27 cellular contexts compared by ENCODE assay signal in genomic region chr22:49885881-49886280, GRCh38. TPM values are rescaled to one million over a fixed set of nuclear protein-coding genes. Genes with fewer than 3 reads are reported as not detected.
A peak's percentile ranks its signal among the peaks of the same experiment; 100 is the strongest.
DNase-seq lines count a peak whose midpoint lies in the region; ATAC-seq, FAIRE-seq and TF ChIP-seq lines count a peak whose summit lies in the region.
"Had no signal": no experiment of that assay in that cellular context is flagged by ENCODE, and none has a peak within 500 bp of the region (broad histone marks: within the 10 kb centered on the region; RNA-seq: fewer than 3 reads in every experiment).

No MANE protein-coding gene starts in this region.

- CTCF ChIA-PET in activated CD4-positive, alpha-beta memory T cell treated with anti-CD3 and anti-CD28 coated beads for 36 hours (lab: Charles Lee): no interaction called here
- CTCF ChIA-PET in activated CD4-positive, alpha-beta memory T cell treated with anti-CD3 and anti-CD28 coated beads, Interleukin-2, amount 10 ng/mL, durations not matched to agents 7 days and 5 days (lab: Charles Lee): no interaction called here
- CTCF ChIA-PET in HepG2 (lab: Yijun Ruan, JAX; ENCODE audit: low intra/inter-chr PET ratio, low total read pairs): no interaction called here

- TF ChIP-seq POLR2A in HepG2 (IDR thresholded peaks at IDR 0.05; ENCODE audit: insufficient read depth in 1 of 2, low read depth in 2 of 2, low read length in 2 of 2) (no peak), right lobe of liver (IDR thresholded peaks at IDR 0.05) (no peak)

- H3K4me1 ChIP-seq in HepG2 (ENCODE audit: insufficient read depth, low read length) (no peaks in the 10 kb centered on the region), right lobe of liver (no peaks in the 10 kb centered on the region), upper lobe of right lung (no peaks in the 10 kb centered on the region)
- H3K4me1 ChIP-seq: A549, BE2C had no signal

- H3K27me3 ChIP-seq in HepG2 (ENCODE audit: control insufficient read depth in 1 of 2, insufficient read depth in 2 of 2, low read length in 2 of 2): no peaks in the 10 kb centered on the region
- H3K27me3 ChIP-seq in right lobe of liver: no peaks in the 10 kb centered on the region
- H3K27me3 ChIP-seq in upper lobe of right lung: no peaks in the 10 kb centered on the region
- H3K27me3 ChIP-seq: BE2C; BLaER1 treated with 17β-estradiol and CSF1 and Interleukin-3, amounts not matched to agents 10 nM and 100 nM had no signal

- peaks cover 46% of the 10 kb centered on the region for H3K36me3 Mint-ChIP-seq in activated CD4-positive, alpha-beta memory T cell treated with anti-CD3 and anti-CD28 coated beads for 36 hours
- H3K36me3 Mint-ChIP-seq in activated CD4-positive, alpha-beta memory T cell treated with anti-CD3 and anti-CD28 coated beads, Interleukin-2, amount 10 ng/mL, durations not matched to agents 7 days and 5 days (ENCODE audit: low read depth): peaks cover 75% of the 10 kb centered on the region

- H3K36me3 ChIP-seq in HepG2 (replicated peaks in 1 of 2; ENCODE audit: control insufficient read depth in 1 of 2, insufficient read depth in 2 of 2, low read length in 2 of 2): peaks cover 20 to 54% of the 10 kb centered on the region in 2 experiments
- peaks cover 0 to 16% (median 0%) of the 10 kb centered on the region in 4 donors for H3K36me3 ChIP-seq in right lobe of liver
- peaks cover 40% of the 10 kb centered on the region for H3K36me3 ChIP-seq in upper lobe of right lung

- H3K4me3 ChIP-seq in HepG2 (replicated peaks in 1 of 3; ENCODE audit: insufficient read depth in 1 of 3, low read depth in 2 of 3, low read length in 3 of 3) (no peak overlapping the region), right lobe of liver (no peak overlapping the region), upper lobe of right lung (no peak overlapping the region)
- H3K4me3 ChIP-seq: A549; BLaER1 treated with 17β-estradiol and CSF1 and Interleukin-3, amounts not matched to agents 10 nM and 100 nM; GM12878; GM23248 had no signal

- no peak overlapping the region for H3K27ac Mint-ChIP-seq in activated CD4-positive, alpha-beta memory T cell treated with anti-CD3 and anti-CD28 coated beads for 36 hours
- H3K27ac Mint-ChIP-seq in activated CD4-positive, alpha-beta memory T cell treated with anti-CD3 and anti-CD28 coated beads, Interleukin-2, amount 10 ng/mL, durations not matched to agents 7 days and 5 days: no peak overlapping the region
- H3K27ac Mint-ChIP-seq: CD14-positive monocyte; CD4-positive, alpha-beta T cell had no signal

- peaks cover 19% of the 10 kb centered on the region for H3K79me2 ChIP-seq in HepG2 (ENCODE audit: insufficient read depth, low read length)

- H3K4me1 Mint-ChIP-seq in activated CD4-positive, alpha-beta memory T cell treated with anti-CD3 and anti-CD28 coated beads for 36 hours (ENCODE audit: low read depth): peaks cover 17% of the 10 kb centered on the region
- peaks cover 18% of the 10 kb centered on the region for H3K4me1 Mint-ChIP-seq in activated CD4-positive, alpha-beta memory T cell treated with anti-CD3 and anti-CD28 coated beads, Interleukin-2, amount 10 ng/mL, durations not matched to agents 7 days and 5 days

- H4K20me1 ChIP-seq in HepG2 (ENCODE audit: insufficient read depth, low read length): no peaks in the 10 kb centered on the region

- no peak overlapping the region for H3K9ac ChIP-seq in HepG2 (ENCODE audit: insufficient read depth, low read depth, low read length)
- H3K9ac ChIP-seq: BLaER1 treated with 17β-estradiol and CSF1 and Interleukin-3, amounts not matched to agents 10 nM and 100 nM; GM23248 had no signal

- H2AFZ ChIP-seq in HepG2 (ENCODE audit: low read length): no peak overlapping the region
- H2AFZ ChIP-seq: GM23248 had no signal

- no peaks in the 10 kb centered on the region for H3K9me3 Mint-ChIP-seq in activated CD4-positive, alpha-beta memory T cell treated with anti-CD3 and anti-CD28 coated beads for 36 hours
- H3K9me3 Mint-ChIP-seq in activated CD4-positive, alpha-beta memory T cell treated with anti-CD3 and anti-CD28 coated beads, Interleukin-2, amount 10 ng/mL, durations not matched to agents 7 days and 5 days: peaks cover 4% of the 10 kb centered on the region
- H3K9me3 Mint-ChIP-seq: CD4-positive, alpha-beta T cell had no signal

- ATAC-seq in HepG2: no peak
- ATAC-seq in right lobe of liver: no peak
- ATAC-seq in upper lobe of right lung: no peak
- ATAC-seq: A549, GM12878 had no signal

- H3K27me3 Mint-ChIP-seq in activated CD4-positive, alpha-beta memory T cell treated with anti-CD3 and anti-CD28 coated beads for 36 hours: no peaks in the 10 kb centered on the region
- H3K27me3 Mint-ChIP-seq in activated CD4-positive, alpha-beta memory T cell treated with anti-CD3 and anti-CD28 coated beads, Interleukin-2, amount 10 ng/mL, durations not matched to agents 7 days and 5 days: no peaks in the 10 kb centered on the region
- H3K27me3 Mint-ChIP-seq: CD4-positive, alpha-beta T cell; CD8-positive, alpha-beta memory T cell had no signal

- H3K4me2 ChIP-seq in HepG2 (ENCODE audit: low read depth, low read length): no peak overlapping the region
- H3K4me2 ChIP-seq: A549; BLaER1 treated with 17β-estradiol and CSF1 and Interleukin-3, amounts not matched to agents 10 nM and 100 nM had no signal

- intact Hi-C loops in activated CD4-positive, alpha-beta memory T cell treated with anti-CD3 and anti-CD28 coated beads for 36 hours (cut with micrococcal nuclease): no loop called here
- intact Hi-C loops in HepG2 (cut with micrococcal nuclease; ENCODE audit: unreplicated experiment) (no loop called here), right lobe of liver (cut with DNase I) (no loop called here), upper lobe of right lung (cut with DNase I) (no loop called here)

- H3K4me3 Mint-ChIP-seq in activated CD4-positive, alpha-beta memory T cell treated with anti-CD3 and anti-CD28 coated beads for 36 hours: no peak overlapping the region
- H3K4me3 Mint-ChIP-seq in activated CD4-positive, alpha-beta memory T cell treated with anti-CD3 and anti-CD28 coated beads, Interleukin-2, amount 10 ng/mL, durations not matched to agents 7 days and 5 days: no peak overlapping the region
- H3K4me3 Mint-ChIP-seq: CD14-positive monocyte; CD4-positive, alpha-beta T cell; CD8-positive, alpha-beta memory T cell had no signal

- 96% methylated on average over 35 of the region's 35 CpGs for WGBS in HepG2 (ENCODE audit: low lambda C conversion rate)
- 100% methylated on average over 10 of the region's 35 CpGs for WGBS in right lobe of liver (ENCODE audit: insufficient coverage, low coverage, low lambda C conversion rate, missing lambda C conversion rate)

- no peak for FAIRE-seq in HepG2 (lab: Jason Lieb, UNC)
- FAIRE-seq: A549, D721Med, GM12878, GM19239, H1 had no signal

- POLR2A ChIA-PET in activated CD4-positive, alpha-beta memory T cell treated with anti-CD3 and anti-CD28 coated beads for 36 hours (lab: Charles Lee): no interaction called here
- POLR2A ChIA-PET in activated CD4-positive, alpha-beta memory T cell treated with anti-CD3 and anti-CD28 coated beads, Interleukin-2, amount 10 ng/mL, durations not matched to agents 7 days and 5 days (lab: Charles Lee): no interaction called here
- POLR2A ChIA-PET in HepG2 (lab: Yijun Ruan, JAX): no interaction called here

- H3K27ac ChIP-seq in HepG2 (ENCODE audit: extremely low read length, insufficient read depth, low read length) (no peak overlapping the region), right lobe of liver (no peak overlapping the region), upper lobe of right lung (no peak overlapping the region)
- H3K27ac ChIP-seq: 22Rv1; A549; BLaER1 treated with 17β-estradiol and CSF1 and Interleukin-3, amounts not matched to agents 10 nM and 100 nM; GM23248 had no signal

- TF ChIP-seq EP300 in HepG2 (IDR thresholded peaks at IDR 0.05; ENCODE audit: low read depth in 2 of 2, low read length in 2 of 2) (no peak), HepG2 (CRISPR knock-in tag; IDR thresholded peaks at IDR 0.05; ENCODE audit: borderline replicate concordance) (no peak)

- no peak for TF ChIP-seq RAD21 in HepG2 (CRISPR knock-in tag; IDR thresholded peaks at IDR 0.05)

- DNase-seq in activated CD4-positive, alpha-beta memory T cell treated with anti-CD3 and anti-CD28 coated beads for 36 hours: peak; percentile 7
- no peak for DNase-seq in activated CD4-positive, alpha-beta memory T cell treated with anti-CD3 and anti-CD28 coated beads, Interleukin-2, amount 10 ng/mL, durations not matched to agents 7 days and 5 days
- DNase-seq in HepG2 (ENCODE audit: low spot score): no peak
- DNase-seq in right lobe of liver: no peak
- peak; percentile 46 for DNase-seq in upper lobe of right lung
- no peak for DNase-seq in NCI-H187 (lab: John Stamatoyannopoulos, UW)
- no peak for DNase-seq in activated naive CD4-positive, alpha-beta T cell (lab: John Stamatoyannopoulos, UW)
- DNase-seq: ACHN; AML-193; BE2C; CD4-positive, alpha-beta T cell; CD8-positive, alpha-beta memory T cell; DMS 273 treated with DMSO at 0.1 percent for 48 hours; DMS79; EL; GDM1; GM23248; H7; HCEC 1CT had no signal

- H3K9me3 ChIP-seq in HepG2 (ENCODE audit: low read length) (no peaks in the 10 kb centered on the region), right lobe of liver (peaks cover 0 to 4% (median 0%) of the 10 kb centered on the region in 4 donors), upper lobe of right lung (no peaks in the 10 kb centered on the region)
- H3K9me3 ChIP-seq: A549, BE2C had no signal

- in situ Hi-C loops in HepG2 (cut with HindIII; ENCODE audit: extremely low pct_ligation_motif_present, low pct_unique_long_range_greater_than_20kb): no loop called here

- TF ChIP-seq CTCF in HepG2 (CRISPR knock-in tag; IDR thresholded peaks at IDR 0.05): no peak
- no peak for TF ChIP-seq CTCF in right lobe of liver (IDR thresholded peaks at IDR 0.05)
- TF ChIP-seq CTCF in upper lobe of right lung (IDR thresholded peaks at IDR 0.05): no peak

- BruUV-seq in HepG2 (replicated peaks; lab: Mats Ljungman, UMichigan): no TSS peak

RNA-seq across cellular contexts. Expression of gene ZBED4, which starts 32.2 kb away (rescaled TPM):
- total RNA-seq in activated CD4-positive, alpha-beta memory T cell treated with anti-CD3 and anti-CD28 coated beads for 36 hours: 10 to 100 TPM; 18.4 TPM
- 10 to 100 TPM; 20.6 to 21.8 TPM for total RNA-seq in activated CD4-positive, alpha-beta memory T cell treated with anti-CD3 and anti-CD28 coated beads, Interleukin-2, amount 10 ng/mL, durations not matched to agents 7 days and 5 days
- total RNA-seq in HepG2 (2016; rRNA removed; fragmentation: Illumina TruSeq; extraction: Trizol): 9.6 and 11.9 TPM in 2 replicates
- 0.91 and 1.3 TPM in 2 replicates for total RNA-seq in HepG2 (2016; cell fraction: cytosol; rRNA removed; fragmentation: Illumina TruSeq; extraction: Trizol; ENCODE audit: low read depth)
- total RNA-seq in HepG2 (2016; cell fraction: insoluble cytoplasmic fraction; rRNA removed; fragmentation: Illumina TruSeq; extraction: Trizol): 9.6 and 9.7 TPM in 2 replicates
- total RNA-seq in HepG2 (2016; cell fraction: membrane; rRNA removed; fragmentation: Illumina TruSeq; extraction: Trizol): 5.5 TPM in 2 replicates
- total RNA-seq in HepG2 (2016; cell fraction: nucleus; rRNA removed; fragmentation: Illumina TruSeq; extraction: Trizol): 8.0 and 9.8 TPM in 2 replicates
- polyA plus RNA-seq in HepG2 (2011; rRNA removed): 5.4 and 6.0 TPM in 2 replicates
- polyA plus RNA-seq in HepG2 (2011; cell fraction: cytosol; rRNA removed): 4.8 and 5.6 TPM in 2 replicates
- polyA plus RNA-seq in HepG2 (2011; cell fraction: nucleus; rRNA removed): 9.9 and 11.1 TPM in 2 replicates
- polyA plus RNA-seq in HepG2 (2012): 9.9 and 11.2 TPM in 2 replicates
- polyA plus RNA-seq in HepG2 (2016; cell fraction: cytosol; fragmentation: Illumina TruSeq; extraction: Trizol; ENCODE audit: low read depth): 0.43 and 0.49 TPM in 2 replicates
- 9.0 and 10.5 TPM in 2 replicates for polyA plus RNA-seq in HepG2 (2016; cell fraction: insoluble cytoplasmic fraction; fragmentation: Illumina TruSeq; extraction: Trizol; ENCODE audit: low read depth)
- 2.4 and 2.7 TPM in 2 replicates for polyA plus RNA-seq in HepG2 (2016; cell fraction: membrane; fragmentation: Illumina TruSeq; extraction: Trizol; ENCODE audit: low read depth)
- polyA plus RNA-seq in HepG2 (2016; cell fraction: nucleus; fragmentation: Illumina TruSeq; extraction: Trizol; ENCODE audit: insufficient read depth, low read depth): 13.2 and 13.5 TPM in 2 replicates
- polyA minus RNA-seq in HepG2 (2011; rRNA and poly(A)+ RNA removed; ENCODE audit: low replicate concordance): 7.8 and 12.8 TPM in 2 replicates
- polyA minus RNA-seq in HepG2 (2011; cell fraction: cytosol; rRNA and poly(A)+ RNA removed): 8.8 and 10.3 TPM in 2 replicates
- 12.1 and 13.2 TPM in 2 replicates for polyA minus RNA-seq in HepG2 (2011; cell fraction: nucleus; rRNA and poly(A)+ RNA removed)
- total RNA-seq in right lobe of liver: 1 to 10 TPM; 4.1 to 9.3 (median 5.2) TPM
- total RNA-seq in upper lobe of right lung: 11.8 TPM

RNA-seq across cellular contexts. Expression of gene ALG12, which starts 32.4 kb away (rescaled TPM):
- 10 to 100 TPM; 12.4 to 13.8 TPM for total RNA-seq in activated CD4-positive, alpha-beta memory T cell treated with anti-CD3 and anti-CD28 coated beads for 36 hours
- total RNA-seq in activated CD4-positive, alpha-beta memory T cell treated with anti-CD3 and anti-CD28 coated beads, Interleukin-2, amount 10 ng/mL, durations not matched to agents 7 days and 5 days: 10 to 100 TPM; 14.7 to 20.6 TPM
- total RNA-seq in HepG2 (2016; rRNA removed; fragmentation: Illumina TruSeq; extraction: Trizol): 6.6 and 15.8 TPM in 2 replicates
- total RNA-seq in HepG2 (2016; cell fraction: cytosol; rRNA removed; fragmentation: Illumina TruSeq; extraction: Trizol; ENCODE audit: low read depth): 1.5 and 3.0 TPM in 2 replicates
- 6.8 and 15.6 TPM in 2 replicates for total RNA-seq in HepG2 (2016; cell fraction: insoluble cytoplasmic fraction; rRNA removed; fragmentation: Illumina TruSeq; extraction: Trizol)
- total RNA-seq in HepG2 (2016; cell fraction: membrane; rRNA removed; fragmentation: Illumina TruSeq; extraction: Trizol): 6.4 and 10.5 TPM in 2 replicates
- total RNA-seq in HepG2 (2016; cell fraction: nucleus; rRNA removed; fragmentation: Illumina TruSeq; extraction: Trizol): 10.6 and 14.2 TPM in 2 replicates
- polyA plus RNA-seq in HepG2 (2011; rRNA removed): 7.8 and 9.5 TPM in 2 replicates
- 5.9 and 6.1 TPM in 2 replicates for polyA plus RNA-seq in HepG2 (2011; cell fraction: cytosol; rRNA removed)
- polyA plus RNA-seq in HepG2 (2011; cell fraction: nucleus; rRNA removed): 25.1 and 26.7 TPM in 2 replicates
- 9.4 and 10.0 TPM in 2 replicates for polyA plus RNA-seq in HepG2 (2012)
- 2.9 and 3.3 TPM in 2 replicates for polyA plus RNA-seq in HepG2 (2016; cell fraction: cytosol; fragmentation: Illumina TruSeq; extraction: Trizol; ENCODE audit: low read depth)
- 6.1 and 6.8 TPM in 2 replicates for polyA plus RNA-seq in HepG2 (2016; cell fraction: insoluble cytoplasmic fraction; fragmentation: Illumina TruSeq; extraction: Trizol; ENCODE audit: low read depth)
- 5.6 and 6.9 TPM in 2 replicates for polyA plus RNA-seq in HepG2 (2016; cell fraction: membrane; fragmentation: Illumina TruSeq; extraction: Trizol; ENCODE audit: low read depth)
- polyA plus RNA-seq in HepG2 (2016; cell fraction: nucleus; fragmentation: Illumina TruSeq; extraction: Trizol; ENCODE audit: insufficient read depth, low read depth): 26.3 and 30.4 TPM in 2 replicates
- polyA minus RNA-seq in HepG2 (2011; rRNA and poly(A)+ RNA removed; ENCODE audit: low replicate concordance): 5.8 and 12.8 TPM in 2 replicates
- 5.7 and 7.1 TPM in 2 replicates for polyA minus RNA-seq in HepG2 (2011; cell fraction: cytosol; rRNA and poly(A)+ RNA removed)
- 3.4 and 4.5 TPM in 2 replicates for polyA minus RNA-seq in HepG2 (2011; cell fraction: nucleus; rRNA and poly(A)+ RNA removed)
- 10 to 100 TPM; 15.1 to 19.0 (median 16.6) TPM for total RNA-seq in right lobe of liver
- total RNA-seq in upper lobe of right lung: 28.1 TPM

RNA-seq across cellular contexts. Expression of gene CRELD2, which starts 32.6 kb away (rescaled TPM):
- 10 to 100 TPM; 29.8 to 30.7 TPM for total RNA-seq in activated CD4-positive, alpha-beta memory T cell treated with anti-CD3 and anti-CD28 coated beads for 36 hours
- 10 to 100 TPM; 50.0 to 51.2 TPM for total RNA-seq in activated CD4-positive, alpha-beta memory T cell treated with anti-CD3 and anti-CD28 coated beads, Interleukin-2, amount 10 ng/mL, durations not matched to agents 7 days and 5 days
- total RNA-seq in HepG2 (2016; rRNA removed; fragmentation: Illumina TruSeq; extraction: Trizol) (19.6 and 44.7 TPM in 2 replicates), right lobe of liver (10 to 100 TPM; 26.0 to 56.4 (median 47.8) TPM), upper lobe of right lung (44.2 TPM)
- 22.4 and 24.2 TPM in 2 replicates for total RNA-seq in HepG2 (2016; cell fraction: cytosol; rRNA removed; fragmentation: Illumina TruSeq; extraction: Trizol; ENCODE audit: low read depth)
- total RNA-seq in HepG2 (2016; cell fraction: insoluble cytoplasmic fraction; rRNA removed; fragmentation: Illumina TruSeq; extraction: Trizol): 18.8 and 46.8 TPM in 2 replicates
- 27.6 and 29.9 TPM in 2 replicates for total RNA-seq in HepG2 (2016; cell fraction: membrane; rRNA removed; fragmentation: Illumina TruSeq; extraction: Trizol)
- total RNA-seq in HepG2 (2016; cell fraction: nucleus; rRNA removed; fragmentation: Illumina TruSeq; extraction: Trizol): 35.5 and 40.6 TPM in 2 replicates
- polyA plus RNA-seq in HepG2 (2011; rRNA removed): 17.2 and 20.2 TPM in 2 replicates
- polyA plus RNA-seq in HepG2 (2011; cell fraction: cytosol; rRNA removed): 16.7 and 25.6 TPM in 2 replicates
- polyA plus RNA-seq in HepG2 (2011; cell fraction: nucleus; rRNA removed): 44.2 and 48.8 TPM in 2 replicates
- polyA plus RNA-seq in HepG2 (2012): 9.4 and 10.2 TPM in 2 replicates
- 25.8 and 29.9 TPM in 2 replicates for polyA plus RNA-seq in HepG2 (2016; cell fraction: cytosol; fragmentation: Illumina TruSeq; extraction: Trizol; ENCODE audit: low read depth)
- 22.7 and 25.1 TPM in 2 replicates for polyA plus RNA-seq in HepG2 (2016; cell fraction: insoluble cytoplasmic fraction; fragmentation: Illumina TruSeq; extraction: Trizol; ENCODE audit: low read depth)
- polyA plus RNA-seq in HepG2 (2016; cell fraction: membrane; fragmentation: Illumina TruSeq; extraction: Trizol; ENCODE audit: low read depth): 26.9 and 27.0 TPM in 2 replicates
- 89.1 and 100 TPM in 2 replicates for polyA plus RNA-seq in HepG2 (2016; cell fraction: nucleus; fragmentation: Illumina TruSeq; extraction: Trizol; ENCODE audit: insufficient read depth, low read depth)
- 6.9 and 14.7 TPM in 2 replicates for polyA minus RNA-seq in HepG2 (2011; rRNA and poly(A)+ RNA removed; ENCODE audit: low replicate concordance)
- 4.4 and 5.2 TPM in 2 replicates for polyA minus RNA-seq in HepG2 (2011; cell fraction: cytosol; rRNA and poly(A)+ RNA removed)
- polyA minus RNA-seq in HepG2 (2011; cell fraction: nucleus; rRNA and poly(A)+ RNA removed): 4.5 and 4.7 TPM in 2 replicates

RNA-seq across cellular contexts. Expression of gene BRD1, which starts 58.2 kb away (rescaled TPM):
- total RNA-seq in activated CD4-positive, alpha-beta memory T cell treated with anti-CD3 and anti-CD28 coated beads for 36 hours: 10 to 100 TPM; 27.5 to 30.2 TPM
- 10 to 100 TPM; 54.7 to 55.4 TPM for total RNA-seq in activated CD4-positive, alpha-beta memory T cell treated with anti-CD3 and anti-CD28 coated beads, Interleukin-2, amount 10 ng/mL, durations not matched to agents 7 days and 5 days
- 6.6 and 12.0 TPM in 2 replicates for total RNA-seq in HepG2 (2016; rRNA removed; fragmentation: Illumina TruSeq; extraction: Trizol)
- 6.1 and 7.5 TPM in 2 replicates for total RNA-seq in HepG2 (2016; cell fraction: cytosol; rRNA removed; fragmentation: Illumina TruSeq; extraction: Trizol; ENCODE audit: low read depth)
- 6.3 and 13.3 TPM in 2 replicates for total RNA-seq in HepG2 (2016; cell fraction: insoluble cytoplasmic fraction; rRNA removed; fragmentation: Illumina TruSeq; extraction: Trizol)
- total RNA-seq in HepG2 (2016; cell fraction: membrane; rRNA removed; fragmentation: Illumina TruSeq; extraction: Trizol): 6.7 and 8.2 TPM in 2 replicates
- total RNA-seq in HepG2 (2016; cell fraction: nucleus; rRNA removed; fragmentation: Illumina TruSeq; extraction: Trizol): 14.2 and 15.7 TPM in 2 replicates
- 5.1 and 6.4 TPM in 2 replicates for polyA plus RNA-seq in HepG2 (2011; rRNA removed)
- 3.8 and 3.9 TPM in 2 replicates for polyA plus RNA-seq in HepG2 (2011; cell fraction: cytosol; rRNA removed)
- 29.0 and 31.0 TPM in 2 replicates for polyA plus RNA-seq in HepG2 (2011; cell fraction: nucleus; rRNA removed)
- polyA plus RNA-seq in HepG2 (2012): 14.8 and 16.2 TPM in 2 replicates
- polyA plus RNA-seq in HepG2 (2016; cell fraction: cytosol; fragmentation: Illumina TruSeq; extraction: Trizol; ENCODE audit: low read depth): 0.67 and 0.95 TPM in 2 replicates
- 8.8 and 10.0 TPM in 2 replicates for polyA plus RNA-seq in HepG2 (2016; cell fraction: insoluble cytoplasmic fraction; fragmentation: Illumina TruSeq; extraction: Trizol; ENCODE audit: low read depth)
- 2.6 and 3.2 TPM in 2 replicates for polyA plus RNA-seq in HepG2 (2016; cell fraction: membrane; fragmentation: Illumina TruSeq; extraction: Trizol; ENCODE audit: low read depth)
- polyA plus RNA-seq in HepG2 (2016; cell fraction: nucleus; fragmentation: Illumina TruSeq; extraction: Trizol; ENCODE audit: insufficient read depth, low read depth): 28.8 and 30.8 TPM in 2 replicates
- polyA minus RNA-seq in HepG2 (2011; rRNA and poly(A)+ RNA removed; ENCODE audit: low replicate concordance): 4.2 and 8.4 TPM in 2 replicates
- 7.6 and 8.3 TPM in 2 replicates for polyA minus RNA-seq in HepG2 (2011; cell fraction: cytosol; rRNA and poly(A)+ RNA removed)
- 29.1 and 32.0 TPM in 2 replicates for polyA minus RNA-seq in HepG2 (2011; cell fraction: nucleus; rRNA and poly(A)+ RNA removed)
- 10 to 100 TPM in 5 of 6 experiments, 1 to 10 TPM in 1; 9.3 to 17.8 (median 11.6) TPM for total RNA-seq in right lobe of liver
- total RNA-seq in upper lobe of right lung: 39.0 TPM

Comparison
In these comparisons a context has a peak if more than half of its experiments do, and no peak if none do; other contexts are left out.
1. DNase-seq: peak in activated CD4-positive, alpha-beta memory T cell treated with anti-CD3 and anti-CD28 coated beads for 36 hours (single experiment) and upper lobe of right lung (single experiment); none in activated CD4-positive, alpha-beta memory T cell treated with anti-CD3 and anti-CD28 coated beads, Interleukin-2, amount 10 ng/mL, durations not matched to agents 7 days and 5 days (single experiment), HepG2 (single experiment), right lobe of liver (0 of 3), NCI-H187 (0 of 2) and activated naive CD4-positive, alpha-beta T cell (0 of 4).